1 cellular context compared by ENCODE assay signal in genomic region chr21:27526451-27526850, GRCh38.
TF ChIP-seq lines count a peak whose summit lies in the region.

No MANE protein-coding gene starts in this region.

TF ChIP-seq in GM23338, 12 proteins besides CTCF, POLR2A, EP300 and RAD21 (continued from another document):
- no peak for TF ChIP-seq NANOG (IDR thresholded peaks at IDR 0.05; ENCODE audit: borderline replicate concordance)
- TF ChIP-seq ZNF331 (CRISPR knock-in tag; IDR thresholded peaks at IDR 0.05; ENCODE audit: low read depth), result no peak
- TF ChIP-seq STAT1 (IDR thresholded peaks at IDR 0.05; ENCODE audit: unreplicated experiment), result no peak
- TF ChIP-seq JUNB (IDR thresholded peaks at IDR 0.05; ENCODE audit: unreplicated experiment), result no peak
- TF ChIP-seq, protein P1, sequence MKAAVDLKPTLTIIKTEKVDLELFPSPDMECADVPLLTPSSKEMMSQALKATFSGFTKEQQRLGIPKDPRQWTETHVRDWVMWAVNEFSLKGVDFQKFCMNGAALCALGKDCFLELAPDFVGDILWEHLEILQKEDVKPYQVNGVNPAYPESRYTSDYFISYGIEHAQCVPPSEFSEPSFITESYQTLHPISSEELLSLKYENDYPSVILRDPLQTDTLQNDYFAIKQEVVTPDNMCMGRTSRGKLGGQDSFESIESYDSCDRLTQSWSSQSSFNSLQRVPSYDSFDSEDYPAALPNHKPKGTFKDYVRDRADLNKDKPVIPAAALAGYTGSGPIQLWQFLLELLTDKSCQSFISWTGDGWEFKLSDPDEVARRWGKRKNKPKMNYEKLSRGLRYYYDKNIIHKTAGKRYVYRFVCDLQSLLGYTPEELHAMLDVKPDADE (IDR thresholded peaks at IDR 0.05), result no peak
- no peak for TF ChIP-seq EZH2 (IDR thresholded peaks at IDR 0.05; ENCODE audit: low read depth, unreplicated experiment)
- TF ChIP-seq CREB1 (CRISPR knock-in tag; IDR thresholded peaks at IDR 0.05; ENCODE audit: low read depth), result no peak
- TF ChIP-seq, protein P2, sequence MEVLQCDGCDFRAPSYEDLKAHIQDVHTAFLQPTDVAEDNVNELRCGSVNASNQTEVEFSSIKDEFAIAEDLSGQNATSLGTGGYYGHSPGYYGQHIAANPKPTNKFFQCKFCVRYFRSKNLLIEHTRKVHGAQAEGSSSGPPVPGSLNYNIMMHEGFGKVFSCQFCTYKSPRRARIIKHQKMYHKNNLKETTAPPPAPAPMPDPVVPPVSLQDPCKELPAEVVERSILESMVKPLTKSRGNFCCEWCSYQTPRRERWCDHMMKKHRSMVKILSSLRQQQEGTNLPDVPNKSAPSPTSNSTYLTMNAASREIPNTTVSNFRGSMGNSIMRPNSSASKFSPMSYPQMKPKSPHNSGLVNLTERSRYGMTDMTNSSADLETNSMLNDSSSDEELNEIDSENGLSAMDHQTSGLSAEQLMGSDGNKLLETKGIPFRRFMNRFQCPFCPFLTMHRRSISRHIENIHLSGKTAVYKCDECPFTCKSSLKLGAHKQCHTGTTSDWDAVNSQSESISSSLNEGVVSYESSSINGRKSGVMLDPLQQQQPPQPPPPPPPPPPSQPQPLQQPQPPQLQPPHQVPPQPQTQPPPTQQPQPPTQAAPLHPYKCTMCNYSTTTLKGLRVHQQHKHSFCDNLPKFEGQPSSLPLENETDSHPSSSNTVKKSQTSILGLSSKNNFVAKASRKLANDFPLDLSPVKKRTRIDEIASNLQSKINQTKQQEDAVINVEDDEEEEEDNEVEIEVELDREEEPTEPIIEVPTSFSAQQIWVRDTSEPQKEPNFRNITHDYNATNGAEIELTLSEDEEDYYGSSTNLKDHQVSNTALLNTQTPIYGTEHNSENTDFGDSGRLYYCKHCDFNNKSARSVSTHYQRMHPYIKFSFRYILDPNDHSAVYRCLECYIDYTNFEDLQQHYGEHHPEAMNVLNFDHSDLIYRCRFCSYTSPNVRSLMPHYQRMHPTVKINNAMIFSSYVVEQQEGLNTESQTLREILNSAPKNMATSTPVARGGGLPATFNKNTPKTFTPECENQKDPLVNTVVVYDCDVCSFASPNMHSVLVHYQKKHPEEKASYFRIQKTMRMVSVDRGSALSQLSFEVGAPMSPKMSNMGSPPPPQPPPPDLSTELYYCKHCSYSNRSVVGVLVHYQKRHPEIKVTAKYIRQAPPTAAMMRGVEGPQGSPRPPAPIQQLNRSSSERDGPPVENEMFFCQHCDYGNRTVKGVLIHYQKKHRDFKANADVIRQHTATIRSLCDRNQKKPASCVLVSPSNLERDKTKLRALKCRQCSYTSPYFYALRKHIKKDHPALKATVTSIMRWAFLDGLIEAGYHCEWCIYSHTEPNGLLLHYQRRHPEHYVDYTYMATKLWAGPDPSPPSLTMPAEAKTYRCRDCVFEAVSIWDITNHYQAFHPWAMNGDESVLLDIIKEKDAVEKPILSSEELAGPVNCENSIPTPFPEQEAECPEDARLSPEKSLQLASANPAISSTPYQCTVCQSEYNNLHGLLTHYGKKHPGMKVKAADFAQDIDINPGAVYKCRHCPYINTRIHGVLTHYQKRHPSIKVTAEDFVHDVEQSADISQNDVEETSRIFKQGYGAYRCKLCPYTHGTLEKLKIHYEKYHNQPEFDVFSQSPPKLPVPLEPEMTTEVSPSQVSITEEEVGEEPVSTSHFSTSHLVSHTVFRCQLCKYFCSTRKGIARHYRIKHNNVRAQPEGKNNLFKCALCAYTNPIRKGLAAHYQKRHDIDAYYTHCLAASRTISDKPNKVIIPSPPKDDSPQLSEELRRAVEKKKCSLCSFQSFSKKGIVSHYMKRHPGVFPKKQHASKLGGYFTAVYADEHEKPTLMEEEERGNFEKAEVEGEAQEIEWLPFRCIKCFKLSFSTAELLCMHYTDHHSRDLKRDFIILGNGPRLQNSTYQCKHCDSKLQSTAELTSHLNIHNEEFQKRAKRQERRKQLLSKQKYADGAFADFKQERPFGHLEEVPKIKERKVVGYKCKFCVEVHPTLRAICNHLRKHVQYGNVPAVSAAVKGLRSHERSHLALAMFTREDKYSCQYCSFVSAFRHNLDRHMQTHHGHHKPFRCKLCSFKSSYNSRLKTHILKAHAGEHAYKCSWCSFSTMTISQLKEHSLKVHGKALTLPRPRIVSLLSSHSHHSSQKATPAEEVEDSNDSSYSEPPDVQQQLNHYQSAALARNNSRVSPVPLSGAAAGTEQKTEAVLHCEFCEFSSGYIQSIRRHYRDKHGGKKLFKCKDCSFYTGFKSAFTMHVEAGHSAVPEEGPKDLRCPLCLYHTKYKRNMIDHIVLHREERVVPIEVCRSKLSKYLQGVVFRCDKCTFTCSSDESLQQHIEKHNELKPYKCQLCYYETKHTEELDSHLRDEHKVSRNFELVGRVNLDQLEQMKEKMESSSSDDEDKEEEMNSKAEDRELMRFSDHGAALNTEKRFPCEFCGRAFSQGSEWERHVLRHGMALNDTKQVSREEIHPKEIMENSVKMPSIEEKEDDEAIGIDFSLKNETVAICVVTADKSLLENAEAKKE (CRISPR knock-in tag; IDR thresholded peaks at IDR 0.05), result no peak
- no peak for TF ChIP-seq EZH2phosphoT487 (IDR thresholded peaks at IDR 0.05; ENCODE audit: unreplicated experiment)
- no peak for TF ChIP-seq ZNF114 (CRISPR knock-in tag; IDR thresholded peaks at IDR 0.05)
